ENCODE assay signal across 24 cellular contexts in genomic region chrX:104193485-104193884, GRCh38. TPM values are rescaled to one million over a fixed set of nuclear protein-coding genes. Genes with fewer than 3 reads are reported as not detected.
DNase-seq lines count a peak whose midpoint lies in the region; ATAC-seq, FAIRE-seq and TF ChIP-seq lines count a peak whose summit lies in the region.
"Had no signal": no experiment of that assay in that cellular context is flagged by ENCODE, and none has a peak within 500 bp of the region (broad histone marks: within the 10 kb centered on the region; RNA-seq: fewer than 3 reads in every experiment).

No MANE protein-coding gene starts in this region.

- FAIRE-seq in RCC 7860 (lab: Jason Lieb, UNC), result peak; percentile 21
- peak; percentile 68 for FAIRE-seq in pancreas (lab: Jason Lieb, UNC)
- FAIRE-seq: GM12892, H54, HTR-8/SVneo had no signal

- dilution Hi-C loops in mammary epithelial cell (cut with HindIII; ENCODE audit: low sequenced_read_pairs), result no loop called here

- peaks cover 7% of the 10 kb centered on the region for H3K4me1 ChIP-seq in mammary epithelial cell (ENCODE audit: insufficient read depth, low read length)
- no peaks in the 10 kb centered on the region for H3K4me1 ChIP-seq in pancreas
- H3K4me1 ChIP-seq in left ventricle myocardium inferior, result no peaks in the 10 kb centered on the region
- H3K4me1 ChIP-seq: BE2C had no signal

- BruUV-seq in mammary epithelial cell (replicated peaks; lab: Mats Ljungman, UMichigan), result no TSS peak

- H3K4me3 ChIP-seq in mammary epithelial cell (replicated peaks in 1 of 3; ENCODE audit: insufficient read depth in 1 of 3, low read depth in 2 of 3, low read length in 3 of 3), result no peak overlapping the region
- no peak overlapping the region for H3K4me3 ChIP-seq in fibroblast of villous mesenchyme (ENCODE audit: low read depth, low read length)
- H3K4me3 ChIP-seq in pancreas, result no peak overlapping the region
- no peak overlapping the region for H3K4me3 ChIP-seq in left ventricle myocardium inferior
- H3K4me3 ChIP-seq: MG63 had no signal

- H3K9me3 ChIP-seq in mammary epithelial cell (replicated peaks; ENCODE audit: insufficient read depth, low read length) (no peaks in the 10 kb centered on the region), pancreas (no peaks in the 10 kb centered on the region), left ventricle myocardium inferior (replicated peaks) (no peaks in the 10 kb centered on the region)
- H3K9me3 ChIP-seq: BE2C, MG63 had no signal

- no peak overlapping the region for H3K27ac ChIP-seq in mammary epithelial cell (ENCODE audit: insufficient read depth, low read depth, low read length)
- H3K27ac ChIP-seq in pancreas, result no peak overlapping the region
- H3K27ac ChIP-seq in left ventricle myocardium inferior (replicated peaks), result no peak overlapping the region
- H3K27ac ChIP-seq: RWPE1 had no signal

- in situ Hi-C loops in mammary epithelial cell (cut with MboI; ENCODE audit: low sequenced_read_pairs in 2 of 2), result no loop called here

- intact Hi-C loops in mammary epithelial cell (cut with micrococcal nuclease) (no loop called here), pancreas (cut with DNase I) (no loop called here), left ventricle myocardium inferior (cut with micrococcal nuclease) (no loop called here)

- H3K27me3 ChIP-seq in mammary epithelial cell (ENCODE audit: insufficient read depth, low read length) (no peaks in the 10 kb centered on the region), pancreas (no peaks in the 10 kb centered on the region), left ventricle myocardium inferior (ENCODE audit: low read depth) (no peaks in the 10 kb centered on the region)
- H3K27me3 ChIP-seq: BE2C, MG63 had no signal

- H4K20me1 ChIP-seq in mammary epithelial cell (ENCODE audit: insufficient read depth, low read length), result no peaks in the 10 kb centered on the region

- ATAC-seq in pancreas (no peak), HG03139 (IDR thresholded peaks at IDR 0.05; ENCODE audit: unreplicated experiment) (no peak), HG03354 (IDR thresholded peaks at IDR 0.05; ENCODE audit: poor library complexity, severe bottlenecking, unreplicated experiment) (no peak)

- H3K4me2 ChIP-seq in mammary epithelial cell (ENCODE audit: insufficient read depth, low read depth, low read length), result no peak overlapping the region

- H3K36me3 ChIP-seq in mammary epithelial cell (ENCODE audit: insufficient read depth, low read length) (peaks cover 5% of the 10 kb centered on the region), pancreas (peaks cover 0 to 8% (median 0%) of the 10 kb centered on the region in 3 donors), left ventricle myocardium inferior (peaks cover 31% of the 10 kb centered on the region)
- H3K36me3 ChIP-seq: BE2C had no signal

- no peak overlapping the region for H2AFZ ChIP-seq in mammary epithelial cell (ENCODE audit: low read depth, low read length)

- no peak for TF ChIP-seq CTCF in mammary epithelial cell (conservative IDR thresholded peaks at IDR 0.05 in 1 of 2, IDR thresholded peaks at IDR 0.05 in 1 of 2; ENCODE audit: extremely low read depth in 1 of 2, insufficient read depth in 1 of 2, low read depth in 1 of 2, low read length in 2 of 2)
- no peak for TF ChIP-seq CTCF in fibroblast of villous mesenchyme (IDR thresholded peaks at IDR 0.05; ENCODE audit: insufficient read depth, low read depth, low read length)
- TF ChIP-seq CTCF in pancreas (IDR thresholded peaks at IDR 0.05), result no peak
- no peak for TF ChIP-seq CTCF in left ventricle myocardium inferior (IDR thresholded peaks at IDR 0.05; ENCODE audit: borderline replicate concordance)

- no peak overlapping the region for H3K9ac ChIP-seq in mammary epithelial cell (ENCODE audit: insufficient read depth, low read length)

- 53% methylated on average over 2 of the region's 2 CpGs for WGBS in mammary epithelial cell (ENCODE audit: low coverage, missing lambda C conversion rate)
- 64 to 81% methylated on average over 2 of the region's 2 CpGs for whole genome bisulfite sequencing in pancreas, 2 donors

- no peak for DNase-seq in RCC 7860 (ENCODE audit: low spot score)
- DNase-seq in mammary epithelial cell, result peak; percentile 41
- peak; percentile 5 for DNase-seq in fibroblast of villous mesenchyme (ENCODE audit: low read depth)
- DNase-seq in pancreas, result no peak
- DNase-seq in left ventricle myocardium inferior, result no peak
- DNase-seq in AG08396 (ENCODE audit: low spot score), result no peak
- DNase-seq: BE2C; CD8-positive, alpha-beta memory T cell; DMS 273 treated with DMSO at 0.1 percent for 48 hours; DMS79; EL; GF-D8; KBM-7; MG63; NCI-H2029; NCI-H2227 treated with DMSO at 0.1 percent for 48 hours; NCI-H526 treated with DMSO at 0.1 percent for 48 hours; SHP77 treated with DMSO at 0.1 percent for 48 hours had no signal

- H3K79me2 ChIP-seq in mammary epithelial cell (ENCODE audit: insufficient read depth, low read length), result no peaks in the 10 kb centered on the region

- CTCF ChIA-PET in mammary epithelial cell (lab: Charles Lee; ENCODE audit: low non-redundant PET), result no interaction called here

RNA-seq across cellular contexts. Expression of gene FAM199X, which starts 27.2 kb away (rescaled TPM):
- 10 to 100 TPM; 32.7 to 59.7 TPM for total RNA-seq in mammary epithelial cell
- 6.0 TPM for polyA plus RNA-seq in mammary epithelial cell
- 11.9 TPM for polyA minus RNA-seq in mammary epithelial cell
- 25.1 and 35.8 TPM in 2 replicates for total RNA-seq in fibroblast of villous mesenchyme
- total RNA-seq in pancreas, result 10 to 100 TPM in 4 of 6 donors, 1 to 10 TPM in 2; 7.7 to 14.4 (median 11.3) TPM
- polyA plus RNA-seq in pancreas, result 1 to 10 TPM; 6.8 to 9.9 TPM
- total RNA-seq in left ventricle myocardium inferior, result 11.2 TPM

RNA-seq across cellular contexts. Expression of gene SLC25A53, which starts 36.7 kb away (rescaled TPM):
- 1 to 10 TPM; 4.0 to 4.8 TPM for total RNA-seq in mammary epithelial cell
- 2.4 TPM for polyA plus RNA-seq in mammary epithelial cell
- not detected for polyA minus RNA-seq in mammary epithelial cell
- total RNA-seq in fibroblast of villous mesenchyme, result 5.6 and 5.8 TPM in 2 replicates
- 1 to 10 TPM; 3.0 to 5.7 (median 4.0) TPM for total RNA-seq in pancreas
- 1 to 10 TPM; 3.7 to 5.8 TPM for polyA plus RNA-seq in pancreas
- total RNA-seq in left ventricle myocardium inferior, result 14.9 TPM

Comparison
In these comparisons a context has a peak if more than half of its experiments do, and no peak if none do; other contexts are left out.
1. DNase-seq: peak in mammary epithelial cell (single experiment) and fibroblast of villous mesenchyme (single experiment); none in RCC 7860 (single experiment), pancreas (0 of 6), left ventricle myocardium inferior (single experiment) and AG08396 (single experiment).